In genomic region chr12:27615331-27615891, GRCh38 we compare ENCODE assay signal across 16 cellular contexts.
DNase-seq lines count a peak whose midpoint lies in the region; ATAC-seq and TF ChIP-seq lines count a peak whose summit lies in the region.
"Had no signal": no experiment of that assay in that cellular context is flagged by ENCODE, and none has a peak within 500 bp of the region (broad histone marks: within the 10 kb centered on the region; RNA-seq: fewer than 3 reads in every experiment).

No MANE protein-coding gene starts in this region.

- H3K4me1 Mint-ChIP-seq in activated CD4-positive, alpha-beta memory T cell treated with anti-CD3 and anti-CD28 coated beads for 36 hours (ENCODE audit: low read depth) = peaks cover 12% of the 10 kb centered on the region

- POLR2A ChIA-PET in activated CD4-positive, alpha-beta memory T cell treated with anti-CD3 and anti-CD28 coated beads for 36 hours (lab: Charles Lee) = no interaction called here

- no peaks in the 10 kb centered on the region for H3K27me3 ChIP-seq in cardiac muscle cell
- no peaks in the 10 kb centered on the region for H3K27me3 ChIP-seq in upper lobe of right lung

- H3K36me3 ChIP-seq in cardiac muscle cell (no peaks in the 10 kb centered on the region), upper lobe of right lung (no peaks in the 10 kb centered on the region)

- H3K9me3 ChIP-seq in cardiac muscle cell (ENCODE audit: low read depth) = no peaks in the 10 kb centered on the region
- H3K9me3 ChIP-seq in upper lobe of right lung = no peaks in the 10 kb centered on the region

- TF ChIP-seq CTCF in cardiac muscle cell (IDR thresholded peaks at IDR 0.05; ENCODE audit: low read depth, low read length) (no peak), upper lobe of right lung (IDR thresholded peaks at IDR 0.05) (no peak)

- no peak overlapping the region for H3K27ac Mint-ChIP-seq in activated CD4-positive, alpha-beta memory T cell treated with anti-CD3 and anti-CD28 coated beads for 36 hours
- H3K27ac Mint-ChIP-seq: activated naive CD4-positive, alpha-beta T cell treated with anti-CD3 and anti-CD28 coated beads for 36 hours had no signal

- H3K4me3 ChIP-seq in cardiac muscle cell (no peak overlapping the region), upper lobe of right lung (no peak overlapping the region)
- H3K4me3 ChIP-seq: coronary artery had no signal

- peaks cover 1% of the 10 kb centered on the region for H3K27me3 Mint-ChIP-seq in activated CD4-positive, alpha-beta memory T cell treated with anti-CD3 and anti-CD28 coated beads for 36 hours

- DNase-seq in cardiac muscle cell (ENCODE audit: low read depth in 1 of 2, low spot score in 1 of 2) = peak; percentile 27 to 32
- DNase-seq in left ventricle myocardium superior = no peak
- DNase-seq in T1000 (lab: John Stamatoyannopoulos, UW) = peak; percentile 19
- DNase-seq in foreskin melanocyte = peak; percentile 77
- DNase-seq in GF-D8 (lab: John Stamatoyannopoulos, UW) = no peak
- DNase-seq in activated CD4-positive, alpha-beta memory T cell treated with anti-CD3 and anti-CD28 coated beads for 36 hours = no peak
- DNase-seq in upper lobe of right lung = no peak
- DNase-seq: 8988T; activated naive CD4-positive, alpha-beta T cell treated with anti-CD3 and anti-CD28 coated beads for 36 hours; NCI-H1694; NCI-H774; retina; SIG-M5; substantia nigra had no signal

- no peaks in the 10 kb centered on the region for H3K9me3 Mint-ChIP-seq in activated CD4-positive, alpha-beta memory T cell treated with anti-CD3 and anti-CD28 coated beads for 36 hours
- H3K9me3 Mint-ChIP-seq: activated naive CD4-positive, alpha-beta T cell treated with anti-CD3 and anti-CD28 coated beads for 36 hours had no signal

- ATAC-seq in left ventricle myocardium superior (no peak), GM19397 (IDR thresholded peaks at IDR 0.05; ENCODE audit: unreplicated experiment) (no peak), upper lobe of right lung (no peak)

- CTCF ChIA-PET in activated CD4-positive, alpha-beta memory T cell treated with anti-CD3 and anti-CD28 coated beads for 36 hours (lab: Charles Lee) = no interaction called here

- H3K4me1 ChIP-seq in cardiac muscle cell (ENCODE audit: low read depth) (peaks cover 18% of the 10 kb centered on the region), upper lobe of right lung (peaks cover under 1% of the 10 kb centered on the region)

- H3K27ac ChIP-seq in cardiac muscle cell (peak overlapping the region; percentile 77), upper lobe of right lung (no peak overlapping the region)

- H3K4me3 Mint-ChIP-seq in activated CD4-positive, alpha-beta memory T cell treated with anti-CD3 and anti-CD28 coated beads for 36 hours = no peak overlapping the region
- H3K4me3 Mint-ChIP-seq: activated naive CD4-positive, alpha-beta T cell treated with anti-CD3 and anti-CD28 coated beads for 36 hours had no signal

- intact Hi-C loops in left ventricle myocardium superior (cut with micrococcal nuclease) (no loop called here), upper lobe of right lung (cut with DNase I) (no loop called here)
- intact Hi-C loops in activated CD4-positive, alpha-beta memory T cell treated with anti-CD3 and anti-CD28 coated beads for 36 hours (cut with micrococcal nuclease) = no loop called here

- H3K36me3 Mint-ChIP-seq in activated CD4-positive, alpha-beta memory T cell treated with anti-CD3 and anti-CD28 coated beads for 36 hours = no peaks in the 10 kb centered on the region

Comparison
In these comparisons a context has a peak if more than half of its experiments do, and no peak if none do; other contexts are left out.
1. DNase-seq: peak in cardiac muscle cell (2 of 2), T1000 (single experiment) and foreskin melanocyte (single experiment); none in left ventricle myocardium superior (single experiment), GF-D8 (single experiment), activated CD4-positive, alpha-beta memory T cell treated with anti-CD3 and anti-CD28 coated beads for 36 hours (single experiment) and upper lobe of right lung (single experiment).